27 cellular contexts compared by ENCODE assay signal in genomic region chr13:66859078-66859477, GRCh38.
A peak's percentile ranks its signal among the peaks of the same experiment; 100 is the strongest.
DNase-seq lines count a peak whose midpoint lies in the region; ATAC-seq and TF ChIP-seq lines count a peak whose summit lies in the region.
"Had no signal": no experiment of that assay in that cellular context is flagged by ENCODE, and none has a peak within 500 bp of the region (broad histone marks: within the 10 kb centered on the region; RNA-seq: fewer than 3 reads in every experiment).

No MANE protein-coding gene starts in this region.

- TF ChIP-seq CTCF in MCF 10A (IDR thresholded peaks at IDR 0.05; ENCODE audit: unreplicated experiment) (no peak), mammary epithelial cell (conservative IDR thresholded peaks at IDR 0.05 in 1 of 2, IDR thresholded peaks at IDR 0.05 in 1 of 2; ENCODE audit: extremely low read depth in 1 of 2, insufficient read depth in 1 of 2, low read depth in 1 of 2, low read length in 2 of 2) (no peak), OCI-LY1 (IDR thresholded peaks at IDR 0.05; ENCODE audit: low read length) (no peak)

- no peak overlapping the region for H3K9ac ChIP-seq in mammary epithelial cell (ENCODE audit: insufficient read depth, low read length)
- H3K9ac ChIP-seq in OCI-LY1 (ENCODE audit: low read length) = no peak overlapping the region

- in situ Hi-C loops in mammary epithelial cell (cut with MboI; ENCODE audit: low sequenced_read_pairs in 2 of 2) = no loop called here

- H2AFZ ChIP-seq in mammary epithelial cell (ENCODE audit: low read depth, low read length) (no peak overlapping the region), OCI-LY1 (ENCODE audit: low read length) (peak overlapping the region; percentile 76)

- no peak for TF ChIP-seq POLR2A in GM18505 (IDR thresholded peaks at IDR 0.05; ENCODE audit: borderline replicate concordance, extremely low read depth, insufficient read depth, insufficient read length)

- H3K4me3 ChIP-seq in mammary epithelial cell (replicated peaks in 1 of 3; ENCODE audit: insufficient read depth in 1 of 3, low read depth in 2 of 3, low read length in 3 of 3) (no peak overlapping the region), OCI-LY1 (ENCODE audit: low read depth, low read length, poor library complexity, severe bottlenecking) (no peak overlapping the region)
- H3K4me3 ChIP-seq: gastrocnemius medialis, right lobe of liver, SJSA1 had no signal

- CTCF ChIA-PET in MCF 10A (lab: Yijun Ruan, JAX) (interaction anchor here (0.6 kb wide), 1 partner anchor 25 kb away, joined by 4 read pairs; no protein-coding TSS in a partner anchor), mammary epithelial cell (lab: Charles Lee; ENCODE audit: low non-redundant PET) (no interaction called here)

- H3K4me1 ChIP-seq in mammary epithelial cell (ENCODE audit: insufficient read depth, low read length) (peaks cover under 1% of the 10 kb centered on the region), OCI-LY1 (ENCODE audit: insufficient read depth, low read length, severe bottlenecking) (peaks cover 43% of the 10 kb centered on the region)
- H3K4me1 ChIP-seq: gastrocnemius medialis, right lobe of liver, SJSA1 had no signal

- H3K9me3 Mint-ChIP-seq in MCF 10A (ENCODE audit: unreplicated experiment) = no peaks in the 10 kb centered on the region
- H3K9me3 Mint-ChIP-seq: endodermal cell had no signal

- BruUV-seq in MCF 10A (replicated peaks; lab: Mats Ljungman, UMichigan) = no TSS peak
- BruUV-seq in mammary epithelial cell (replicated peaks; lab: Mats Ljungman, UMichigan) = no TSS peak

- H3K36me3 ChIP-seq in mammary epithelial cell (ENCODE audit: insufficient read depth, low read length) (no peaks in the 10 kb centered on the region), OCI-LY1 (ENCODE audit: insufficient read depth, low read length) (peaks cover 4% of the 10 kb centered on the region; the same call in 1 of the 2 replicates)
- H3K36me3 ChIP-seq: gastrocnemius medialis, neutrophil, right lobe of liver, SJSA1 had no signal

- WGBS in mammary epithelial cell (ENCODE audit: low coverage, missing lambda C conversion rate) = 100% methylated on average over 2 of the region's 2 CpGs

- POLR2A ChIA-PET in MCF 10A (lab: Yijun Ruan, JAX) = no interaction called here

- H3F3A ChIP-seq in OCI-LY1 (ENCODE audit: insufficient read depth, low read length) = no peaks in the 10 kb centered on the region

- ATAC-seq in GM19467 (IDR thresholded peaks at IDR 0.05; ENCODE audit: unreplicated experiment) (no peak), GM18505 (IDR thresholded peaks at IDR 0.05; ENCODE audit: unreplicated experiment) (no peak), HG03442 (IDR thresholded peaks at IDR 0.05; ENCODE audit: unreplicated experiment) (no peak)
- ATAC-seq: gastrocnemius medialis, right lobe of liver, T-helper 17 cell had no signal

- peaks cover 6% of the 10 kb centered on the region for H3K4me1 Mint-ChIP-seq in MCF 10A (ENCODE audit: insufficient read depth, unreplicated experiment)
- H3K4me1 Mint-ChIP-seq: CD4-positive, CD25-positive, alpha-beta regulatory T cell; immature natural killer cell; T-helper 17 cell had no signal

- no peaks in the 10 kb centered on the region for H3K27me3 ChIP-seq in mammary epithelial cell (ENCODE audit: insufficient read depth, low read length)
- H3K27me3 ChIP-seq in OCI-LY1 (ENCODE audit: insufficient read depth, low read length) = no peaks in the 10 kb centered on the region
- H3K27me3 ChIP-seq: gastrocnemius medialis, neutrophil, right lobe of liver, SJSA1 had no signal

- no peaks in the 10 kb centered on the region for H3K9me3 ChIP-seq in mammary epithelial cell (replicated peaks; ENCODE audit: insufficient read depth, low read length)
- peaks cover 8% of the 10 kb centered on the region for H3K9me3 ChIP-seq in OCI-LY1 (ENCODE audit: low read length)
- H3K9me3 ChIP-seq: gastrocnemius medialis, neutrophil, right lobe of liver, SJSA1 had no signal

- no peaks in the 10 kb centered on the region for H3K9me2 ChIP-seq in OCI-LY1 (ENCODE audit: low read depth, low read length)

- no peak overlapping the region for H3K4me2 ChIP-seq in mammary epithelial cell (ENCODE audit: insufficient read depth, low read depth, low read length)
- no peak overlapping the region; the same call in 1 of the 2 replicates for H3K4me2 ChIP-seq in OCI-LY1 (ENCODE audit: low read length)

- intact Hi-C loops in MCF 10A (cut with micrococcal nuclease) (no loop called here), mammary epithelial cell (cut with micrococcal nuclease) (no loop called here)

- H3K27ac Mint-ChIP-seq in MCF 10A (ENCODE audit: low read depth, unreplicated experiment) = no peak overlapping the region
- H3K27ac Mint-ChIP-seq: activated naive CD8-positive, alpha-beta T cell; endodermal cell; immature natural killer cell; T-helper 17 cell had no signal

- DNase-seq in MCF 10A (ENCODE audit: unreplicated experiment) (peak; percentile 11), mammary epithelial cell (no peak), epidermal melanocyte (ENCODE audit: insufficient read length, low spot score) (peak; percentile 17), hypothalamus (lab: John Stamatoyannopoulos, UW) (no peak)
- DNase-seq: 8988T; activated CD4-positive, alpha-beta T cell treated with anti-CD3 and anti-CD28 coated beads for 48 hours; activated CD8-positive, alpha-beta memory T cell treated with anti-CD3 and anti-CD28 coated beads for 24 hours; activated effector memory CD4-positive, alpha-beta T cell treated with Interleukin-2 at 50 U/mL for 16 hours; aorta; CD4-positive, CD25-positive, alpha-beta regulatory T cell; cortex of kidney; endodermal cell; gastrocnemius medialis; GOT3; hippocampal formation; immature natural killer cell; NCI-H510A; right lobe of liver; stimulated activated naive CD4-positive, alpha-beta T cell treated with Interleukin-2 at 50 U/mL for 16 hours; T-helper 17 cell had no signal

- H3K79me2 ChIP-seq in mammary epithelial cell (ENCODE audit: insufficient read depth, low read length) (no peaks in the 10 kb centered on the region), OCI-LY1 (ENCODE audit: insufficient read depth, low read length) (no peaks in the 10 kb centered on the region)

- H4K20me1 ChIP-seq in mammary epithelial cell (ENCODE audit: insufficient read depth, low read length) (no peaks in the 10 kb centered on the region), OCI-LY1 (ENCODE audit: insufficient read depth, low read length) (no peaks in the 10 kb centered on the region)

- dilution Hi-C loops in mammary epithelial cell (cut with HindIII; ENCODE audit: low sequenced_read_pairs) = no loop called here

- no peak overlapping the region for H3K27ac ChIP-seq in mammary epithelial cell (ENCODE audit: insufficient read depth, low read depth, low read length)
- H3K27ac ChIP-seq in OCI-LY1 (ENCODE audit: low read depth, low read length, poor library complexity, severe bottlenecking) = peak overlapping the region; percentile 1
- H3K27ac ChIP-seq: gastrocnemius medialis, neutrophil, right lobe of liver, SJSA1 had no signal

- no peak overlapping the region for H3K4me3 Mint-ChIP-seq in MCF 10A (ENCODE audit: unreplicated experiment)
- H3K4me3 Mint-ChIP-seq: activated naive CD8-positive, alpha-beta T cell; CD4-positive, CD25-positive, alpha-beta regulatory T cell; endodermal cell; immature natural killer cell; T-helper 17 cell had no signal

- H3K27me3 Mint-ChIP-seq in MCF 10A (ENCODE audit: insufficient read depth, unreplicated experiment) = no peaks in the 10 kb centered on the region
- H3K27me3 Mint-ChIP-seq: activated naive CD8-positive, alpha-beta T cell; CD4-positive, CD25-positive, alpha-beta regulatory T cell; T-helper 17 cell had no signal

- no peaks in the 10 kb centered on the region for H3K36me3 Mint-ChIP-seq in MCF 10A (ENCODE audit: insufficient read depth, unreplicated experiment)
- H3K36me3 Mint-ChIP-seq: activated naive CD8-positive, alpha-beta T cell; CD4-positive, CD25-positive, alpha-beta regulatory T cell; immature natural killer cell had no signal

Comparison
In these comparisons a context has a peak if more than half of its experiments do, and no peak if none do; other contexts are left out.
1. DNase-seq: peak in MCF 10A (single experiment) and epidermal melanocyte (single experiment); none in mammary epithelial cell (single experiment) and hypothalamus (0 of 51).